1 cellular context compared by ENCODE assay signal in the genomic region with DNA sequence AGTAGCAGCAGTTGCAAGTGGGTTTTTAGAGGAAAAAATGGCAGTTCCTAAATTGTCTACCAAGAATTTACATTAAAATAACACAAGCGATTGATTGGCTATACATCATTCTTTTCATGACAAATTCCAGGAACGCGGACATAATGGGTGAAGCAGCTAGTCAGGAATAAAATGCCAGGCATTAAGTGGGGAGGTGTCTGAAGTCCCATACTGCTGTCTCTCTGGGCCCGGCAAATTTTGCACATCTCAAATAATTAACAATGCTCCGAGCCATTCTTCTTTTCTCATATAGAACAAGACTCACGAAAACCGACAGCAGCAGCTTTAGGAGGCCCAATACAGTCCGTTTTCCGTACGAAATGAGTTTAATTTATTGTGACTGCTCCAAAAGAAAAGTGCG.
TF ChIP-seq lines count a peak whose summit lies in the region.

No MANE protein-coding gene starts in this region.

TF ChIP-seq in HEK293, 187 proteins besides CTCF, POLR2A, EP300 and RAD21 (continued from another document):
- TF ChIP-seq, protein P1, sequence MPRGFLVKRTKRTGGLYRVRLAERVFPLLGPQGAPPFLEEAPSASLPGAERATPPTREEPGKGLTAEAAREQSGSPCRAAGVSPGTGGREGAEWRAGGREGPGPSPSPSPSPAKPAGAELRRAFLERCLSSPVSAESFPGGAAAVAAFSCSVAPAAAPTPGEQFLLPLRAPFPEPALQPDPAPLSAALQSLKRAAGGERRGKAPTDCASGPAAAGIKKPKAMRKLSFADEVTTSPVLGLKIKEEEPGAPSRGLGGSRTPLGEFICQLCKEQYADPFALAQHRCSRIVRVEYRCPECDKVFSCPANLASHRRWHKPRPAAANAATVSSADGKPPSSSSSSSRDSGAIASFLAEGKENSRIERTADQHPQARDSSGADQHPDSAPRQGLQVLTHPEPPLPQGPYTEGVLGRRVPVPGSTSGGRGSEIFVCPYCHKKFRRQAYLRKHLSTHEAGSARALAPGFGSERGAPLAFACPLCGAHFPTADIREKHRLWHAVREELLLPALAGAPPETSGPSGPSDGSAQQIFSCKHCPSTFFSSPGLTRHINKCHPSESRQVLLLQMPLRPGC (tag by site-specific recombination; IDR thresholded peaks at IDR 0.05): no peak
- TF ChIP-seq ZNF184 (tag by site-specific recombination; IDR thresholded peaks at IDR 0.05): no peak
- TF ChIP-seq, protein P2, sequence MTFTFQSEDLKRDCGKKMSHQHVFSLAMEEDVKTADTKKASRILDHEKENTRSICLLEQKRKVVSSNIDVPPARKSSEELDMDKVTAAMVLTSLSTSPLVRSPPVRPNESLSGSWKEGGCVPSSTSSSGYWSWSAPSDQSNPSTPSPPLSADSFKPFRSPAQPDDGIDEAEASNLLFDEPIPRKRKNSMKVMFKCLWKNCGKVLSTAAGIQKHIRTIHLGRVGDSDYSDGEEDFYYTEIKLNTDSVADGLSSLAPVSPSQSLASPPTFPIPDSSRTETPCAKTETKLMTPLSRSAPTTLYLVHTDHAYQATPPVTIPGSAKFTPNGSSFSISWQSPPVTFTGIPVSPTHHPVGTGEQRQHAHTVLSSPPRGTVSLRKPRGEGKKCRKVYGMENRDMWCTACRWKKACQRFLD (tag by site-specific recombination; IDR thresholded peaks at IDR 0.05): no peak
- TF ChIP-seq REPIN1 (tag by site-specific recombination; IDR thresholded peaks at IDR 0.05; ENCODE audit: low read depth): no peak
